Comparison of ENCODE assay signal across 24 cellular contexts in the genomic region with DNA sequence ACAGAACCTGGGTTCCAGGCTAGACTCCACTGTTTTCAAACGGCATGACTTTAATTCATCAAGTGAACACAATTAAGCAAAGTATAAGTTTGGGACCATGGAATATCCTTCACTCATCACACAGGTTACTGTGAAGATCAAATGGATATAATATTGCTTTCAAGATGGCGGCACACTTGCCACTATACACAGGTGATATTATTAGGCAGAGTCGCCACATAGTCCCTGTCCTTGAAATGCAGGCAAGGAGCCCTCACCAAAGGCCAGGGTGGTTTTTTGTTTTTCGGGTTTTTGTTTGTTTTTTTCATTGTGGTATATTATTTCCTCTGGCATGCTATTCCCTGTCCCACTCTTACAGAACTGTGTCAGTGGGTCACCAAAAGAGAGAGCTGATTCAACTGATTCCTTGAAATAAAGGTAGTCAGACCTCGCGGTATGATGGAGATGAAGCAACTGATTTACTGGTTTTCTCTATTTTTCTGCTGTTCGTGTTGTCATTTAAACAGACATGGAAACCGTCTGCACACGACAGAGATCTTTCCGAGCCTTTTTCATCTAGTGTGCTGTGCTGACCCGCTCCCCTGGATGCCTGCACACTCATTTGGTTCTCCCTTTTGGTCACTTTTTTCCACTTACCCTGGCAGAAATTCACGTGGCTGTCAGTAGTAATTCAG. TPM values are rescaled to one million over a fixed set of nuclear protein-coding genes. Genes with fewer than 3 reads are reported as not detected.
A peak's percentile ranks its signal among the peaks of the same experiment; 100 is the strongest.
DNase-seq lines count a peak whose midpoint lies in the region; ATAC-seq, FAIRE-seq and TF ChIP-seq lines count a peak whose summit lies in the region.
"Had no signal": no experiment of that assay in that cellular context is flagged by ENCODE, and none has a peak within 500 bp of the region (broad histone marks: within the 10 kb centered on the region; RNA-seq: fewer than 3 reads in every experiment).

No MANE protein-coding gene starts in this region.

- peak; percentile 28 for DNase-seq in activated CD4-positive, alpha-beta T cell treated with anti-CD3 and anti-CD28 coated beads for 36 hours
- no peak for DNase-seq in activated CD4-positive, alpha-beta T cell treated with anti-CD3 and anti-CD28 coated beads for 1 hour
- DNase-seq in CD14-positive monocyte (ENCODE audit: low spot score) (no peak), K562 (ENCODE audit: extremely low read depth in 1 of 4, low spot score in 3 of 4) (no peak), NCI-H345 (lab: John Stamatoyannopoulos, UW) (no peak), ovary (no peak)
- DNase-seq: activated gamma-delta T cell; BE2C; cerebellar nuclear complex; effector CD4-positive, alpha-beta T cell; NCI-H187; NCI-H82; OCI-M1; Right ventricle myocardium superior; SW 1271 had no signal

- H3K36me3 Mint-ChIP-seq in activated CD4-positive, alpha-beta T cell treated with anti-CD3 and anti-CD28 coated beads for 36 hours (ENCODE audit: low read depth): peaks cover 38% of the 10 kb centered on the region
- peaks cover 18 to 32% of the 10 kb centered on the region in 2 donors for H3K36me3 Mint-ChIP-seq in CD14-positive monocyte
- peaks cover 36% of the 10 kb centered on the region for H3K36me3 Mint-ChIP-seq in T-helper 1 cell treated with Interleukin-12 subunit alpha and Interleukin-12 subunit beta and Interleukin-4 antibody, amounts not matched to agents 30 μg/mL and 1 μg/mL, for 36 hours (ENCODE audit: low read depth)

- H3K4me3 ChIP-seq in K562 (no peak overlapping the region), ovary (no peak overlapping the region)
- H3K4me3 ChIP-seq: right atrium auricular region, suprapubic skin, vagina had no signal

- H3K27ac ChIP-seq in K562 (ENCODE audit: extremely low read depth, low read depth, low read length): peak overlapping the region; percentile 13; the same call in 1 of the 3 replicates
- no peak overlapping the region for H3K27ac ChIP-seq in ovary
- H3K27ac ChIP-seq: right atrium auricular region, suprapubic skin, vagina had no signal

- WGBS in K562 (ENCODE audit: insufficient coverage, low coverage, missing lambda C conversion rate): 86% methylated on average over 12 of the region's 12 CpGs
- WGBS in ovary, 3 donors: 85 to 89% (median 89%) methylated on average over 12 of the region's 12 CpGs

- ATAC-seq in activated CD4-positive, alpha-beta T cell treated with anti-CD3 and anti-CD28 coated beads for 36 hours: peak; percentile 18
- no peak for ATAC-seq in K562
- ATAC-seq in GM18867 (IDR thresholded peaks at IDR 0.05; ENCODE audit: unreplicated experiment): no peak
- ATAC-seq: esophagus mucosa had no signal

- no peaks in the 10 kb centered on the region for H4K20me1 ChIP-seq in K562 (replicated peaks; ENCODE audit: control insufficient read depth, insufficient read depth, low read length)

- TF ChIP-seq POLR2A in K562 (conservative IDR thresholded peaks at IDR 0.05) (peak; percentile 32), ovary (IDR thresholded peaks at IDR 0.05) (no peak)

- no peak for TF ChIP-seq CTCF in CD14-positive monocyte (IDR thresholded peaks at IDR 0.05)
- TF ChIP-seq CTCF in K562 (IDR thresholded peaks at IDR 0.05 in 2 of 3, conservative IDR thresholded peaks at IDR 0.05 in 1 of 3; ENCODE audit: insufficient read depth in 2 of 3, low read depth in 1 of 3, low read length in 3 of 3): no peak
- no peak for TF ChIP-seq CTCF in ovary (IDR thresholded peaks at IDR 0.05)

- intact Hi-C loops in activated CD4-positive, alpha-beta T cell treated with anti-CD3 and anti-CD28 coated beads for 36 hours (cut with DNase I, micrococcal nuclease): no loop called here
- intact Hi-C loops in CD14-positive monocyte (cut with micrococcal nuclease) (no loop called here), K562 (cut with micrococcal nuclease) (loop anchor here (5.0 kb wide), 1 partner anchor 112 kb away; no protein-coding TSS in a partner anchor), ovary (cut with DNase I) (no loop called here)

- no peak overlapping the region for H3K9ac ChIP-seq in K562 (ENCODE audit: insufficient read depth in 1 of 2, low read depth in 2 of 2, low read length in 2 of 2)

- peak overlapping the region; percentile 33 for H3K4me3 Mint-ChIP-seq in activated CD4-positive, alpha-beta T cell treated with anti-CD3 and anti-CD28 coated beads for 36 hours
- peak overlapping the region in 1 of 2 donors; percentile 91 for H3K4me3 Mint-ChIP-seq in CD14-positive monocyte
- H3K4me3 Mint-ChIP-seq in T-helper 1 cell treated with Interleukin-12 subunit alpha and Interleukin-12 subunit beta and Interleukin-4 antibody, amounts not matched to agents 30 μg/mL and 1 μg/mL, for 36 hours: peak overlapping the region; percentile 45

- peaks cover 38% of the 10 kb centered on the region for H3K4me1 Mint-ChIP-seq in activated CD4-positive, alpha-beta T cell treated with anti-CD3 and anti-CD28 coated beads for 36 hours
- peaks cover 34% of the 10 kb centered on the region for H3K4me1 Mint-ChIP-seq in CD14-positive monocyte
- H3K4me1 Mint-ChIP-seq in T-helper 1 cell treated with Interleukin-12 subunit alpha and Interleukin-12 subunit beta and Interleukin-4 antibody, amounts not matched to agents 30 μg/mL and 1 μg/mL, for 36 hours (ENCODE audit: low read depth): peaks cover 43% of the 10 kb centered on the region

- no peak overlapping the region for H2AFZ ChIP-seq in K562 (ENCODE audit: low read depth, low read length)

- in situ Hi-C loops in K562 (cut with MboI): loop anchor here (10.0 kb wide), 1 partner anchor 214 kb away; no protein-coding TSS in a partner anchor

- H3K9me3 Mint-ChIP-seq in activated CD4-positive, alpha-beta T cell treated with anti-CD3 and anti-CD28 coated beads for 36 hours (ENCODE audit: low read depth): no peaks in the 10 kb centered on the region
- no peaks in the 10 kb centered on the region for H3K9me3 Mint-ChIP-seq in CD14-positive monocyte
- H3K9me3 Mint-ChIP-seq in T-helper 1 cell treated with Interleukin-12 subunit alpha and Interleukin-12 subunit beta and Interleukin-4 antibody, amounts not matched to agents 30 μg/mL and 1 μg/mL, for 36 hours: no peaks in the 10 kb centered on the region

- no peak for FAIRE-seq in K562 (lab: Jason Lieb, UNC)
- FAIRE-seq: frontal cortex had no signal

- H3K27me3 ChIP-seq in K562 (ENCODE audit: control insufficient read depth in 2 of 2, insufficient read depth in 2 of 2, low read length in 2 of 2) (no peaks in the 10 kb centered on the region), ovary (no peaks in the 10 kb centered on the region)
- H3K27me3 ChIP-seq: BE2C, right atrium auricular region, suprapubic skin, vagina had no signal

- H3K79me2 ChIP-seq in K562 (ENCODE audit: control insufficient read depth, insufficient read depth, low read length): peaks cover 25% of the 10 kb centered on the region

- H3K9me1 ChIP-seq in K562 (ENCODE audit: control insufficient read depth, insufficient read depth, low read length): no peaks in the 10 kb centered on the region

- TF ChIP-seq EP300 in K562 (IDR thresholded peaks at IDR 0.05; ENCODE audit: low read length): no peak
- TF ChIP-seq EP300 in ovary (IDR thresholded peaks at IDR 0.05): no peak

- TF ChIP-seq RAD21 in K562 (CRISPR knock-in tag; conservative IDR thresholded peaks at IDR 0.05 in 1 of 2, IDR thresholded peaks at IDR 0.05 in 1 of 2): no peak

- no peaks in the 10 kb centered on the region for H3K9me3 ChIP-seq in K562 (replicated peaks; ENCODE audit: control insufficient read depth, insufficient read depth, low read depth, low read length)
- peaks cover 0 to 3% of the 10 kb centered on the region in 2 donors for H3K9me3 ChIP-seq in ovary
- H3K9me3 ChIP-seq: BE2C, suprapubic skin, vagina had no signal

- no peaks in the 10 kb centered on the region for H3K27me3 Mint-ChIP-seq in activated CD4-positive, alpha-beta T cell treated with anti-CD3 and anti-CD28 coated beads for 36 hours
- peaks cover 0 to 2% (median 1%) of the 10 kb centered on the region in 3 donors for H3K27me3 Mint-ChIP-seq in CD14-positive monocyte (ENCODE audit: low read depth in 3 of 3)
- no peaks in the 10 kb centered on the region for H3K27me3 Mint-ChIP-seq in T-helper 1 cell treated with Interleukin-12 subunit alpha and Interleukin-12 subunit beta and Interleukin-4 antibody, amounts not matched to agents 30 μg/mL and 1 μg/mL, for 36 hours (ENCODE audit: low read depth)

- H3K27ac Mint-ChIP-seq in activated CD4-positive, alpha-beta T cell treated with anti-CD3 and anti-CD28 coated beads for 36 hours: peak overlapping the region; percentile 62
- peak overlapping the region; percentile 46 to 93 (median 78) for H3K27ac Mint-ChIP-seq in CD14-positive monocyte
- H3K27ac Mint-ChIP-seq in T-helper 1 cell treated with Interleukin-12 subunit alpha and Interleukin-12 subunit beta and Interleukin-4 antibody, amounts not matched to agents 30 μg/mL and 1 μg/mL, for 36 hours: peak overlapping the region; percentile 85

- no TSS peak for BruUV-seq in K562 (replicated peaks; lab: Mats Ljungman, UMichigan)

- peaks cover 93% of the 10 kb centered on the region for H3K36me3 ChIP-seq in K562 (ENCODE audit: control insufficient read depth, insufficient read depth, low read length)
- H3K36me3 ChIP-seq in ovary: no peaks in the 10 kb centered on the region
- H3K36me3 ChIP-seq: BE2C, right atrium auricular region, suprapubic skin, vagina had no signal

- POLR2A ChIA-PET in activated CD4-positive, alpha-beta T cell treated with anti-CD3 and anti-CD28 coated beads for 36 hours (lab: Charles Lee): no interaction called here
- POLR2A ChIA-PET in K562 (lab: Yijun Ruan, JAX): interaction anchor here (1.3 kb wide), 1 partner anchor 19 kb away, joined by 3 read pairs; no protein-coding TSS in a partner anchor

- H3K4me2 ChIP-seq in K562 (ENCODE audit: insufficient read depth, low read length): no peak overlapping the region

- CTCF ChIA-PET in activated CD4-positive, alpha-beta T cell treated with anti-CD3 and anti-CD28 coated beads for 36 hours (lab: Charles Lee): interaction anchor here (0.6 to 1.1 kb wide), 2 partner anchors 123 to 162 kb away, joined by 3 read pairs; no protein-coding TSS in a partner anchor
- CTCF ChIA-PET in K562 (lab: Yijun Ruan, JAX; ENCODE audit: low intra/inter-chr PET ratio): no interaction called here

- no peaks in the 10 kb centered on the region; a peak in 1 of 5 replicates for H3K4me1 ChIP-seq in K562 (replicated peaks in 1 of 2; ENCODE audit: control insufficient read depth in 2 of 2, insufficient read depth in 2 of 2, low read length in 2 of 2)
- H3K4me1 ChIP-seq in ovary (ENCODE audit: insufficient read depth): no peaks in the 10 kb centered on the region
- H3K4me1 ChIP-seq: BE2C, right atrium auricular region had no signal

RNA-seq across cellular contexts. Expression of gene MYB, which starts 29.7 kb away (rescaled TPM):
- 10 to 100 TPM; 29.2 to 35.9 TPM for total RNA-seq in activated CD4-positive, alpha-beta T cell treated with anti-CD3 and anti-CD28 coated beads for 36 hours
- polyA plus RNA-seq in CD14-positive monocyte (1 to 10 TPM; 1.7 to 2.2 TPM), K562 (2011; rRNA removed) (82.6 and 94.1 TPM in 2 replicates), K562 (2014; fragmentation: Illumina TruSeq; extraction: Trizol) (133 and 185 TPM in 2 replicates), K562 (2014; fragmentation: Nextera tagmentation; extraction: Ambion mirVana) (10 to 100 TPM; 35.8 to 44.1 TPM), K562 (2014; rRNA removed) (153 and 155 TPM in 2 replicates), ovary (1 to 10 TPM in 1 of 2 donors, under 1 TPM in 1; 0.07 to 1.0 TPM)
- 136 and 323 TPM in 2 replicates for total RNA-seq in K562 (2011; cell fraction: chromatin; rRNA removed; ENCODE audit: low replicate concordance)
- total RNA-seq in K562 (2011; cell fraction: nucleolus; rRNA removed): 63.7 and 97.6 TPM in 2 replicates
- 152 and 301 TPM in 2 replicates for total RNA-seq in K562 (2011; cell fraction: nucleoplasm; rRNA removed)
- total RNA-seq in K562 (2014; rRNA removed) (116 and 117 TPM in 2 replicates), K562 (2014; rRNA removed; fragmentation: Illumina TruSeq; extraction: Trizol) (149 and 170 TPM in 2 replicates), K562 (2015; rRNA removed; fragmentation: Illumina TruSeq; extraction: Trizol) (215 and 218 TPM in 2 replicates), K562 (2021) (140 and 142 TPM in 2 replicates), ovary (1 to 10 TPM in 3 of 7 donors, under 1 TPM in 2, not detected in 2; 0.12 to 7.0 (median 1.2) TPM)
- polyA plus RNA-seq in K562 (2011; cell fraction: cytosol; rRNA removed): 49.6 and 73.2 TPM in 2 replicates
- polyA plus RNA-seq in K562 (2011; cell fraction: nucleus; rRNA removed): 131 and 141 TPM in 2 replicates
- polyA plus RNA-seq in K562 (2012): 106 and 145 TPM in 2 replicates
- polyA minus RNA-seq in K562 (2011; rRNA and poly(A)+ RNA removed): 153 and 187 TPM in 2 replicates
- polyA minus RNA-seq in K562 (2011; cell fraction: cytosol; rRNA and poly(A)+ RNA removed): 73.2 and 75.5 TPM in 2 replicates
- 136 and 220 TPM in 2 replicates for polyA minus RNA-seq in K562 (2011; cell fraction: nucleus; rRNA and poly(A)+ RNA removed)
- total RNA-seq: G401, lung microvascular endothelial cell had no signal
